2 cellular contexts compared by ENCODE assay signal in genomic region chr7:28333548-28333947, GRCh38.
ATAC-seq and TF ChIP-seq lines count a peak whose summit lies in the region.
"Not testable (repeated sequence)": the region's sequence is repeated elsewhere in the genome, so short reads cannot be mapped to it uniquely, and the experiment has no call there.

No MANE protein-coding gene starts in this region.

- CTCF ChIA-PET in HEK293 (lab: Yijun Ruan, JAX) = interaction anchor here (0.6 kb wide), 1 partner anchor 13 kb away, joined by 3 read pairs; no protein-coding TSS in a partner anchor

- H3K4me3 ChIP-seq in HEK293 (ENCODE audit: low read depth, low read length) = not testable (repeated sequence)

- not testable (repeated sequence) for H3K36me3 ChIP-seq in HEK293 (ENCODE audit: control insufficient read depth in 2 of 2, insufficient read depth in 1 of 2, low read length in 2 of 2)

- not testable (repeated sequence) for ATAC-seq in SK-N-SH treated with all-trans-retinoic acid at 6 μM for 48 hours

- POLR2A ChIA-PET in HEK293 (lab: Yijun Ruan, JAX) = not testable (repeated sequence)

- TF ChIP-seq CTCF in HEK293 (tag by site-specific recombination; IDR thresholded peaks at IDR 0.05) = not testable (repeated sequence)

- H3K4me1 ChIP-seq in HEK293 (ENCODE audit: control insufficient read depth, insufficient read depth, low read length) = not testable (repeated sequence)

- H3K9me3 ChIP-seq in HEK293 (ENCODE audit: control insufficient read depth, insufficient read depth, low read depth, low read length) = not testable (repeated sequence)

- not testable (repeated sequence) for H3K27ac ChIP-seq in HEK293 (ENCODE audit: extremely low read depth, low read depth, low read length)

TF ChIP-seq in HEK293, 187 proteins besides CTCF, POLR2A, EP300 and RAD21:
- TF ChIP-seq ZNF146 (tag by site-specific recombination; IDR thresholded peaks at IDR 0.05) = peak; percentile 59; the same call in 1 of the 2 replicates

TF ChIP-seq in SK-N-SH treated with all-trans-retinoic acid at 6 μM for 48 hours, 23 proteins besides CTCF, POLR2A, EP300 and RAD21:
- peak; percentile 87 for TF ChIP-seq ZNF8 (CRISPR knock-in tag; IDR thresholded peaks at IDR 0.05)
